Comparison of ENCODE assay signal across 18 cellular contexts in the genomic region with DNA sequence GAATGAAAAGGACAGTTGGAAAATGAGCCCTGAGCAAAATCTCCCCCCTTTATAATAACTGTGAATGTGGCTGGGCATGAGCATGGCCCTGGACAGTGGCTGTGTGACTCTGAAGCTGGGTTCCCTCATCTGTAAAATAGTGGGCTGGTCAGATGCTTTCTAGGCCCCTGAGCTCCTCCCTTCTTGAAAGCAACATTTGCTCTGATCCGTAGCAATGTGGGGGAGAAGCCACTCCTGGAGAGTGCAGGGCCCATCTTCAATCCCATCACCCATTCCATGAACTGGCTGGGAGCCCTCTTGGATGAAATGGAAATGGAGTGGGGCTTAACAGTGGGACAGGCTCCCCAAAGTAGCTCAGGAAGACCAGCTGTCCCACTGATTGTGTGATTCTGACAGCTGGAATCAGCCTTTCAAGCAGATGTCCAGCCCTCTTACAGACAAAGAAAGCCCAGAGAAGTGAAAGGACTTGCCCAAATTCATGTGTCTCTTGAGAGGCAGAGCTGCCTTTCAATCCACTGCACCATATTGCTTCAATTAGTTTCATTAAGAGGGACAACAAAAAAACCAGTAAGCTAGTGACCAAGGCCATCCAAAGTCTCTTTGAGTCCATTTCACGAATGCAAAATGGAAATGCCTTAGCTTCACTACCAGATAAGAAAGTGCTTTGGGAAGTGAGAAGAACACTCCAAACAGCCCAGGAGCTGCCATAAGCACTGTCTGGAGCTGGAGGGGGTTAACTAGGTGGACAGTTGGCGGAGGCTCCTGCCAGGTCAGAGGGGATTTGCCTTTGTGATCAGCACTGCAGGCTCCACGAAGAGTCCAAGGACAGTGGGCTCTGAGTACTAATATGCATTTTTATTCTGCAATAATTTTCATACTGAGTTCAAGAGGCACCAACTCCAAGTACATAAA.
DNase-seq lines count a peak whose midpoint lies in the region; ATAC-seq and TF ChIP-seq lines count a peak whose summit lies in the region.
"Had no signal": no experiment of that assay in that cellular context is flagged by ENCODE, and none has a peak within 500 bp of the region (broad histone marks: within the 10 kb centered on the region; RNA-seq: fewer than 3 reads in every experiment).

No MANE protein-coding gene starts in this region.

- H3K4me1 Mint-ChIP-seq in T-helper 17 cell (peaks cover 22% of the 10 kb centered on the region), mesothelial cell of epicardium (peaks cover 55% of the 10 kb centered on the region)

- no peak for TF ChIP-seq CTCF in mesothelial cell of epicardium (IDR thresholded peaks at IDR 0.05; ENCODE audit: unreplicated experiment)
- TF ChIP-seq CTCF in spleen (IDR thresholded peaks at IDR 0.05 in 8 of 11, conservative IDR thresholded peaks at IDR 0.05 in 3 of 11): no peak

- H3K4me3 Mint-ChIP-seq in T-helper 17 cell: peak overlapping the region; percentile 21
- H3K4me3 Mint-ChIP-seq in mesothelial cell of epicardium: peak overlapping the region; percentile 15
- H3K4me3 Mint-ChIP-seq: stimulated activated naive CD8-positive, alpha-beta T cell treated with anti-CD3 and anti-CD28 coated beads, Interleukin-15, amount 100 ng/mL, for 72 hours had no signal

- ATAC-seq in T-helper 17 cell: no peak
- ATAC-seq: activated CD4-positive, CD25-positive, alpha-beta regulatory T cell treated with anti-CD3 and anti-CD28 coated beads, Interleukin-2, amount 50 U/mL, for 24 hours; left ventricle myocardium superior; stimulated activated naive CD8-positive, alpha-beta T cell treated with anti-CD3 and anti-CD28 coated beads, Interleukin-15, amount 100 ng/mL, for 72 hours had no signal

- no peaks in the 10 kb centered on the region for H3K27me3 Mint-ChIP-seq in T-helper 17 cell
- peaks cover under 1% of the 10 kb centered on the region for H3K27me3 Mint-ChIP-seq in mesothelial cell of epicardium (ENCODE audit: low read depth)

- H3K9me3 ChIP-seq in T-helper 17 cell (ENCODE audit: control insufficient read depth, low read length, poor library complexity, severe bottlenecking) (no peaks in the 10 kb centered on the region), spleen (no peaks in the 10 kb centered on the region)

- H3K36me3 Mint-ChIP-seq in T-helper 17 cell (ENCODE audit: low read depth) (no peaks in the 10 kb centered on the region), mesothelial cell of epicardium (no peaks in the 10 kb centered on the region)

- WGBS in spleen, 5 donors: 59 to 83% (median 79%) methylated on average over 4 of the region's 4 CpGs

- peak overlapping the region; percentile 32 to 90 (median 86) for H3K27ac ChIP-seq in spleen

- H3K4me3 ChIP-seq in spleen: no peak overlapping the region

- intact Hi-C loops in spleen (cut with DNase I; ENCODE audit: low total_unique reads): no loop called here

- no peak overlapping the region for H3K27ac Mint-ChIP-seq in T-helper 17 cell
- peak overlapping the region; percentile 65 for H3K27ac Mint-ChIP-seq in mesothelial cell of epicardium
- H3K27ac Mint-ChIP-seq: stimulated activated naive CD8-positive, alpha-beta T cell treated with anti-CD3 and anti-CD28 coated beads, Interleukin-15, amount 100 ng/mL, for 72 hours had no signal

- no peaks in the 10 kb centered on the region for H3K9me3 Mint-ChIP-seq in mesothelial cell of epicardium
- H3K9me3 Mint-ChIP-seq: stimulated activated naive CD8-positive, alpha-beta T cell treated with anti-CD3 and anti-CD28 coated beads, Interleukin-15, amount 100 ng/mL, for 72 hours had no signal

- H3K36me3 ChIP-seq in spleen: no peaks in the 10 kb centered on the region

- H3K4me1 ChIP-seq in spleen: peaks cover 22 to 88% (median 71%) of the 10 kb centered on the region in 6 donors

- peak; percentile 56 for DNase-seq in NCI-H82 (lab: John Stamatoyannopoulos, UW)
- DNase-seq in NCI-H82 treated with DMSO at 0.1 percent for 48 hours (lab: John Stamatoyannopoulos, UW; ENCODE audit: unreplicated experiment): no peak
- DNase-seq in T-helper 17 cell: no peak
- DNase-seq in mesothelial cell of epicardium (ENCODE audit: low spot score in 2 of 2, unreplicated experiment in 2 of 2): no peak
- no peak for DNase-seq in spleen
- DNase-seq in NCI-H774 (lab: John Stamatoyannopoulos, UW): no peak
- no peak for DNase-seq in RPMI8226
- no peak for DNase-seq in AML-193 (lab: John Stamatoyannopoulos, UW)
- DNase-seq: 8988T; caudate nucleus; effector CD8-positive, alpha-beta T cell; GOT3; left ventricle myocardium superior; NCI-H526 treated with DMSO at 0.1 percent for 48 hours; stimulated activated CD4-positive, alpha-beta T cell treated with anti-CD3 and anti-CD28 coated beads, Interleukin-2, amount 100 ng/mL, for 48 hours; stimulated activated naive CD8-positive, alpha-beta T cell treated with anti-CD3 and anti-CD28 coated beads, Interleukin-15, amount 100 ng/mL, for 72 hours; T1000 had no signal

- no peak for TF ChIP-seq POLR2A in spleen (IDR thresholded peaks at IDR 0.05)

- peaks cover 0 to 37% (median 5%) of the 10 kb centered on the region in 7 donors for H3K27me3 ChIP-seq in spleen (replicated peaks in 1 of 7)
